In genomic region chr5:66427043-66427442, GRCh38 we compare ENCODE assay signal across 27 cellular contexts.
"Had no signal": no experiment of that assay in that cellular context is flagged by ENCODE, and none has a peak within 500 bp of the region (broad histone marks: within the 10 kb centered on the region; RNA-seq: fewer than 3 reads in every experiment).

No MANE protein-coding gene starts in this region.

- H3K4me1 ChIP-seq: colonic mucosa, lower lobe of right lung, psoas muscle, sigmoid colon, testis, tibial artery had no signal

- H3K27ac Mint-ChIP-seq: dendritic cell treated with granulocyte-macrophage colony-stimulating factor and Interleukin-4, amounts not matched to agents 40 ng/mL and 50 ng/mL, for 4 days; immature natural killer cell; naive thymus-derived CD8-positive, alpha-beta T cell; nephron progenitor cell; stimulated activated effector memory CD8-positive, alpha-beta T cell treated with anti-CD3 and anti-CD28 coated beads, Interleukin-12 subunit alpha, Interleukin-12 subunit beta, amount 100 ng/mL, for 72 hours; type B pancreatic cell had no signal

- H3K27me3 Mint-ChIP-seq: dendritic cell treated with granulocyte-macrophage colony-stimulating factor and Interleukin-4, amounts not matched to agents 40 ng/mL and 50 ng/mL, for 4 days had no signal

- H3K27me3 ChIP-seq: colonic mucosa, esophagus muscularis mucosa, ovary, sigmoid colon, testis, tibial artery had no signal

- H3K36me3 Mint-ChIP-seq: stimulated activated effector memory CD8-positive, alpha-beta T cell treated with anti-CD3 and anti-CD28 coated beads, Interleukin-12 subunit alpha, Interleukin-12 subunit beta, amount 100 ng/mL, for 72 hours; type B pancreatic cell had no signal

- DNase-seq: colonic mucosa; effector memory CD4-positive, alpha-beta T cell; foreskin melanocyte; hypothalamus; immature natural killer cell; islet precursor cell; kidney glomerular epithelial cell; left colon; left ventricle myocardium superior; lower lobe of right lung; naive thymus-derived CD8-positive, alpha-beta T cell; nephron progenitor cell; nucleus accumbens; ovary; psoas muscle; right cardiac atrium; sigmoid colon; stimulated activated CD4-positive, alpha-beta T cell treated with anti-CD3 and anti-CD28 coated beads, Interleukin-2, amount 100 ng/mL, for 24 hours; stimulated activated CD4-positive, alpha-beta T cell treated with anti-CD3 and anti-CD28 coated beads, Interleukin-4, amount 100 ng/mL, for 24 hours; stimulated activated naive CD8-positive, alpha-beta T cell treated with anti-CD3 and anti-CD28 coated beads, Interleukin-15, Interleukin-2, amounts not matched to agents 100 U/mL and 50 U/mL, for 24 hours; substantia nigra; testis; tibial artery had no signal

- H3K4me1 Mint-ChIP-seq: immature natural killer cell; nephron progenitor cell; stimulated activated effector memory CD8-positive, alpha-beta T cell treated with anti-CD3 and anti-CD28 coated beads, Interleukin-12 subunit alpha, Interleukin-12 subunit beta, amount 100 ng/mL, for 72 hours had no signal

- H3K4me3 ChIP-seq: colonic mucosa, esophagus muscularis mucosa, lower lobe of right lung, ovary, psoas muscle, sigmoid colon, testis, tibial artery had no signal

- H3K4me3 Mint-ChIP-seq: dendritic cell treated with granulocyte-macrophage colony-stimulating factor and Interleukin-4, amounts not matched to agents 40 ng/mL and 50 ng/mL, for 4 days; immature natural killer cell; naive thymus-derived CD8-positive, alpha-beta T cell; nephron progenitor cell; stimulated activated effector memory CD8-positive, alpha-beta T cell treated with anti-CD3 and anti-CD28 coated beads, Interleukin-12 subunit alpha, Interleukin-12 subunit beta, amount 100 ng/mL, for 72 hours; type B pancreatic cell had no signal

- H3K27ac ChIP-seq: colonic mucosa, esophagus muscularis mucosa, lower lobe of right lung, ovary, psoas muscle, sigmoid colon, testis, tibial artery had no signal

- H3K36me3 ChIP-seq: colonic mucosa, lower lobe of right lung, ovary, sigmoid colon, tibial artery had no signal

- H3K9me3 ChIP-seq: colonic mucosa, ovary, psoas muscle, testis, tibial artery had no signal

- ATAC-seq: left colon; lower lobe of right lung; naive thymus-derived CD8-positive, alpha-beta T cell; psoas muscle; stimulated activated effector memory CD8-positive, alpha-beta T cell treated with anti-CD3 and anti-CD28 coated beads, Interleukin-12 subunit alpha, Interleukin-12 subunit beta, amount 100 ng/mL, for 72 hours; stimulated activated naive CD8-positive, alpha-beta T cell treated with anti-CD3 and anti-CD28 coated beads, Interleukin-15, Interleukin-2, amounts not matched to agents 100 U/mL and 50 U/mL, for 24 hours had no signal
